9 cellular contexts compared by ENCODE assay signal in genomic region chr7:114923403-114923713, GRCh38. TPM values are rescaled to one million over a fixed set of nuclear protein-coding genes. Genes with fewer than 3 reads are reported as not detected.
DNase-seq lines count a peak whose midpoint lies in the region; ATAC-seq and TF ChIP-seq lines count a peak whose summit lies in the region.
"Had no signal": no experiment of that assay in that cellular context is flagged by ENCODE, and none has a peak within 500 bp of the region (broad histone marks: within the 10 kb centered on the region; RNA-seq: fewer than 3 reads in every experiment).

No MANE protein-coding gene starts in this region.

- ATAC-seq in heart right ventricle (no peak), left ventricle myocardium superior (no peak), body of pancreas (no peak), HG03045 (IDR thresholded peaks at IDR 0.05; ENCODE audit: unreplicated experiment) (no peak)

- TF ChIP-seq CTCF in heart right ventricle (IDR thresholded peaks at IDR 0.05) (no peak), body of pancreas (IDR thresholded peaks at IDR 0.05) (no peak)

- H3K36me3 ChIP-seq in heart right ventricle, result peaks cover 0 to 6% (median 0%) of the 10 kb centered on the region in 9 donors
- no peaks in the 10 kb centered on the region for H3K36me3 ChIP-seq in body of pancreas (replicated peaks in 1 of 2; ENCODE audit: insufficient read depth in 1 of 2, low read depth in 2 of 2)
- peaks cover 0 to 16% of the 10 kb centered on the region in 2 experiments for H3K36me3 ChIP-seq in mesenchymal stem cell (ENCODE audit: control insufficient read depth in 1 of 2, insufficient read depth in 2 of 2, low read depth in 1 of 2, low read length in 2 of 2)
- no peaks in the 10 kb centered on the region for H3K36me3 ChIP-seq in urinary bladder (ENCODE audit: insufficient read depth)

- no peak overlapping the region for H2AFZ ChIP-seq in mesenchymal stem cell (ENCODE audit: low read depth, low read length)

- H3K27me3 ChIP-seq in heart right ventricle (no peaks in the 10 kb centered on the region), body of pancreas (no peaks in the 10 kb centered on the region), mesenchymal stem cell (ENCODE audit: control insufficient read depth in 1 of 2, insufficient read depth in 1 of 2, low read length in 2 of 2) (no peaks in the 10 kb centered on the region)

- H2BK12ac ChIP-seq in mesenchymal stem cell (ENCODE audit: low read length in 2 of 2), result no peak overlapping the region

- H2BK5ac ChIP-seq in mesenchymal stem cell (ENCODE audit: low read depth, low read length, poor library complexity, severe bottlenecking), result no peak overlapping the region

- H3K4me1 ChIP-seq in heart right ventricle (peaks cover 0 to 54% (median 27%) of the 10 kb centered on the region in 9 donors), body of pancreas (no peaks in the 10 kb centered on the region), mesenchymal stem cell (ENCODE audit: control insufficient read depth, insufficient read depth, low read depth, low read length) (peaks cover 4% of the 10 kb centered on the region), urinary bladder (ENCODE audit: insufficient read depth) (peaks cover 1% of the 10 kb centered on the region)

- no peak overlapping the region for H4K91ac ChIP-seq in mesenchymal stem cell (ENCODE audit: low read length)

- H2BK120ac ChIP-seq in mesenchymal stem cell (ENCODE audit: low read depth, low read length), result no peak overlapping the region

- H4K8ac ChIP-seq in mesenchymal stem cell (ENCODE audit: low read length), result no peak overlapping the region

- peak overlapping the region; percentile 97 for H3K9ac ChIP-seq in mesenchymal stem cell (ENCODE audit: low read length)

- H3K9me3 ChIP-seq in heart right ventricle (no peaks in the 10 kb centered on the region), body of pancreas (no peaks in the 10 kb centered on the region), mesenchymal stem cell (ENCODE audit: control insufficient read depth, low read length) (no peaks in the 10 kb centered on the region)

- WGBS in heart right ventricle, 2 donors, result 1 to 2% methylated on average over 4 of the region's 4 CpGs
- WGBS in body of pancreas, 2 donors, result 20 to 30% methylated on average over 4 of the region's 4 CpGs
- 0% methylated on average over 3 of the region's 4 CpGs for WGBS in mesenchymal stem cell
- under 1% methylated on average over 4 of the region's 4 CpGs for WGBS in urinary bladder

- intact Hi-C loops in heart right ventricle (cut with DNase I), result loop anchor here in 9 of 10 donors (5.0 to 10.0 kb wide), 8 partner anchors 51 to 291 kb away; no protein-coding TSS in a partner anchor
- intact Hi-C loops in left ventricle myocardium superior (cut with micrococcal nuclease), result no loop called here
- intact Hi-C loops in body of pancreas (cut with DNase I), result no loop called here

- H3K79me1 ChIP-seq in mesenchymal stem cell (replicated peaks; ENCODE audit: low read length, poor library complexity, severe bottlenecking), result peaks cover 8% of the 10 kb centered on the region

- H3K23ac ChIP-seq in mesenchymal stem cell (ENCODE audit: low read length in 2 of 2), result no peak overlapping the region

- H2BK15ac ChIP-seq in mesenchymal stem cell (ENCODE audit: low read depth, poor library complexity, severe bottlenecking), result no peak overlapping the region

- no peak overlapping the region for H2AK5ac ChIP-seq in mesenchymal stem cell (ENCODE audit: low read length, severe bottlenecking)

- peak in 1 of 3 donors; percentile 7 for TF ChIP-seq POLR2A in body of pancreas (IDR thresholded peaks at IDR 0.05)

- peak overlapping the region; percentile 70 for H3K4me2 ChIP-seq in mesenchymal stem cell (ENCODE audit: low read length, poor library complexity, severe bottlenecking)

- peak overlapping the region; percentile 32 to 91 (median 86) for H3K4me3 ChIP-seq in heart right ventricle
- peak overlapping the region in 1 of 2 donors; percentile 81 for H3K4me3 ChIP-seq in body of pancreas
- peak overlapping the region; percentile 81 to 87 for H3K4me3 ChIP-seq in mesenchymal stem cell (ENCODE audit: insufficient read depth in 1 of 2, low read depth in 1 of 2, low read length in 2 of 2)
- H3K4me3 ChIP-seq in urinary bladder (ENCODE audit: low read depth, low read length), result peak overlapping the region; percentile 73

- H3K4ac ChIP-seq in mesenchymal stem cell (ENCODE audit: low read depth in 1 of 2, low read length in 2 of 2), result peak overlapping the region in 1 of 2 experiments; percentile 34

- DNase-seq in heart right ventricle (no peak), left ventricle myocardium superior (no peak), body of pancreas (no peak), mesenchymal stem cell (no peak), NCI-H2171 treated with DMSO at 0.1 percent for 48 hours (lab: John Stamatoyannopoulos, UW) (no peak)
- DNase-seq in activated CD4-positive, alpha-beta T cell treated with anti-CD3 and anti-CD28 coated beads for 1 hour, result no peak
- DNase-seq: NCI-H2227 treated with DMSO at 0.1 percent for 48 hours had no signal

- H3K27ac ChIP-seq in heart right ventricle, result peak overlapping the region; percentile 79 to 97 (median 90)
- H3K27ac ChIP-seq in body of pancreas, result peak overlapping the region in 3 of 4 donors; percentile 78 to 83 (median 82)
- peak overlapping the region; percentile 47 for H3K27ac ChIP-seq in mesenchymal stem cell (ENCODE audit: low read length, poor library complexity, severe bottlenecking)
- H3K27ac ChIP-seq in urinary bladder (ENCODE audit: low read depth), result no peak overlapping the region

- H3K18ac ChIP-seq in mesenchymal stem cell (ENCODE audit: low read depth in 1 of 2, low read length in 2 of 2), result peak overlapping the region in 1 of 2 experiments; percentile 95

- H3K14ac ChIP-seq in mesenchymal stem cell (ENCODE audit: low read length in 2 of 2), result no peak overlapping the region

RNA-seq across cellular contexts. Expression of gene MDFIC, which starts 1.5 kb away (rescaled TPM):
- total RNA-seq in heart right ventricle (10 to 100 TPM; 12.1 to 55.7 (median 34.1) TPM), left ventricle myocardium superior (19.9 TPM), body of pancreas (10 to 100 TPM; 12.5 to 35.3 TPM), urinary bladder (69.4 TPM)
- polyA plus RNA-seq in heart right ventricle (10 to 100 TPM in 1 of 2 donors, 1 to 10 TPM in 1; 7.6 to 13.5 TPM), urinary bladder (13.4 TPM)
- polyA plus RNA-seq in mesenchymal stem cell (2013, experiment 1 of 2), result 19.8 TPM
- polyA plus RNA-seq in mesenchymal stem cell (2013, experiment 2 of 2), result 22.1 TPM

Comparison
In these comparisons a context has a peak if more than half of its experiments do, and no peak if none do; other contexts are left out.
1. intact Hi-C loops: an anchor here in heart right ventricle (5.0 to 10.0 kb wide); none called in left ventricle myocardium superior and body of pancreas.